Comparison of ENCODE assay signal across 2 cellular contexts in genomic region chr1:77958850-77959249, GRCh38.
TF ChIP-seq lines count a peak whose summit lies in the region.

No MANE protein-coding gene starts in this region.

TF ChIP-seq in A549, 52 proteins besides CTCF, POLR2A, EP300 and RAD21:
- no peak for TF ChIP-seq EHMT2 (IDR thresholded peaks at IDR 0.05; ENCODE audit: low read depth)
- peak; percentile 40 for TF ChIP-seq MAFK (IDR thresholded peaks at IDR 0.05; ENCODE audit: partially characterized antibody)

TF ChIP-seq in IMR-90, 13 proteins besides CTCF, POLR2A, EP300 and RAD21:
- TF ChIP-seq NFE2L2 (IDR thresholded peaks at IDR 0.05; ENCODE audit: low read depth, low read length) (no peak), MAFK (IDR thresholded peaks at IDR 0.05; ENCODE audit: low read depth, low read length) (peak; percentile 47), CHD1 (IDR thresholded peaks at IDR 0.05; ENCODE audit: low read depth, low read length) (no peak)
